Comparison of ENCODE assay signal across 19 cellular contexts in the genomic region with DNA sequence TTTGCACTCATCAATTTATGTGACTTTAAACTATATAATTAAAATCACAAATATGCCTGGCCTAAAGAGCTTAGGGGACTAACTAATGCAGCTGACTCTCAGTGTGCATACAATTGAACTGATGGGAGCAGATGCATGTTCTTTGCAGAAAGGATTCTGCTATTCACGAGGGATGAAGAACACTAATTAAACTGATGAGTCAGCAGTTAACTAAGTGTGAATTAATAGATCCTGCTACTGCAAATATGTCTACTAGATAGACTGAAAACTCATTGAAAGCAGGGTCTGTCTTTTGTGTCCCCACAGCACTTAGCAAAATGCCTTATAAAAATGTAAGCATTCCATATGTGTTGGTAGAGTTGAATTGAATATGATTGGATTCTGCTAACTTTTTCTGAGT.
DNase-seq lines count a peak whose midpoint lies in the region; ATAC-seq, FAIRE-seq and TF ChIP-seq lines count a peak whose summit lies in the region.
"Had no signal": no experiment of that assay in that cellular context is flagged by ENCODE, and none has a peak within 500 bp of the region (broad histone marks: within the 10 kb centered on the region; RNA-seq: fewer than 3 reads in every experiment).

No MANE protein-coding gene starts in this region.

- no peaks in the 10 kb centered on the region for H3K79me2 ChIP-seq in K562 (ENCODE audit: control insufficient read depth, insufficient read depth, low read length)

- H3K4me2 ChIP-seq in K562 (ENCODE audit: insufficient read depth, low read length), result no peak overlapping the region

- H3K27ac ChIP-seq in K562 (ENCODE audit: extremely low read depth, low read depth, low read length), result no peak overlapping the region
- H3K27ac ChIP-seq: 22Rv1 had no signal

- H3K9me1 ChIP-seq in K562 (ENCODE audit: control insufficient read depth, insufficient read depth, low read length), result no peaks in the 10 kb centered on the region

- H3K4me3 ChIP-seq in K562, result no peak overlapping the region

- ATAC-seq in K562 (no peak), GM21423 (IDR thresholded peaks at IDR 0.05; ENCODE audit: unreplicated experiment) (no peak)

- TF ChIP-seq RAD21 in K562 (CRISPR knock-in tag; conservative IDR thresholded peaks at IDR 0.05 in 1 of 2, IDR thresholded peaks at IDR 0.05 in 1 of 2), result no peak

- TF ChIP-seq CTCF in K562 (IDR thresholded peaks at IDR 0.05 in 2 of 3, conservative IDR thresholded peaks at IDR 0.05 in 1 of 3; ENCODE audit: insufficient read depth in 2 of 3, low read depth in 1 of 3, low read length in 3 of 3), result no peak

- CTCF ChIA-PET in K562 (lab: Yijun Ruan, JAX; ENCODE audit: low intra/inter-chr PET ratio), result no interaction called here

- WGBS in K562 (ENCODE audit: insufficient coverage, low coverage, missing lambda C conversion rate), result 0% methylated on average over 1 of the region's 1 CpG

- H3K27me3 ChIP-seq in K562 (ENCODE audit: control insufficient read depth in 2 of 2, insufficient read depth in 2 of 2, low read length in 2 of 2), result no peaks in the 10 kb centered on the region
- H3K27me3 ChIP-seq: BE2C had no signal

- intact Hi-C loops in K562 (cut with micrococcal nuclease), result no loop called here

- no peaks in the 10 kb centered on the region for H3K4me1 ChIP-seq in K562 (replicated peaks in 1 of 2; ENCODE audit: control insufficient read depth in 2 of 2, insufficient read depth in 2 of 2, low read length in 2 of 2)
- H3K4me1 ChIP-seq: BE2C, Caco-2 had no signal

- H3K9ac ChIP-seq in K562 (ENCODE audit: insufficient read depth in 1 of 2, low read depth in 2 of 2, low read length in 2 of 2), result no peak overlapping the region

- DNase-seq in DMS 273 (lab: John Stamatoyannopoulos, UW; ENCODE audit: unreplicated experiment), result peak; percentile 53
- no peak for DNase-seq in DMS 273 treated with DMSO at 0.1 percent for 48 hours (lab: John Stamatoyannopoulos, UW)
- DNase-seq in GM18507 (ENCODE audit: extremely low spot score, insufficient read length, low read depth), result no peak
- peak; percentile 50 for DNase-seq in NCI-H446 treated with DMSO at 0.1 percent for 48 hours (lab: John Stamatoyannopoulos, UW)
- DNase-seq in K562 (ENCODE audit: extremely low read depth in 1 of 4, low spot score in 3 of 4), result no peak
- no peak for DNase-seq in A172 (ENCODE audit: low spot score)
- DNase-seq in AG08395 (ENCODE audit: low spot score), result no peak
- DNase-seq: C1 segment of cervical spinal cord; Caco-2; CD4-positive, CD25-positive, alpha-beta regulatory T cell; DMS79 treated with DMSO at 0.1 percent for 48 hours; GF-D8; GOT3; H9; Karpas-422 had no signal

- no peaks in the 10 kb centered on the region for H3K9me3 ChIP-seq in K562 (replicated peaks; ENCODE audit: control insufficient read depth, insufficient read depth, low read depth, low read length)
- H3K9me3 ChIP-seq: BE2C, Caco-2 had no signal

- no peak overlapping the region for H2AFZ ChIP-seq in K562 (ENCODE audit: low read depth, low read length)

- FAIRE-seq in GM18507 (lab: Jason Lieb, UNC) (peak; percentile 36), K562 (lab: Jason Lieb, UNC) (no peak)
- FAIRE-seq: D721Med had no signal

- no peak for TF ChIP-seq EP300 in K562 (IDR thresholded peaks at IDR 0.05; ENCODE audit: low read length)

- H3K36me3 ChIP-seq in K562 (ENCODE audit: control insufficient read depth, insufficient read depth, low read length), result no peaks in the 10 kb centered on the region
- H3K36me3 ChIP-seq: BE2C had no signal

- TF ChIP-seq POLR2A in K562 (conservative IDR thresholded peaks at IDR 0.05), result no peak

- POLR2A ChIA-PET in K562 (lab: Yijun Ruan, JAX), result no interaction called here

- BruUV-seq in K562 (replicated peaks; lab: Mats Ljungman, UMichigan), result no TSS peak

- in situ Hi-C loops in K562 (cut with MboI), result no loop called here

- no peaks in the 10 kb centered on the region for H4K20me1 ChIP-seq in K562 (replicated peaks; ENCODE audit: control insufficient read depth, insufficient read depth, low read length)

TF ChIP-seq in K562, 482 proteins besides CTCF, POLR2A, EP300 and RAD21:
- no peak for TF ChIP-seq SRSF7 (optimal IDR thresholded peaks at IDR 0.05; ENCODE audit: low read depth, low read length)
- TF ChIP-seq ZC3H11A (IDR thresholded peaks at IDR 0.05; ENCODE audit: low read depth, low read length), result no peak
- peak; percentile 92 for TF ChIP-seq ZNF316 (IDR thresholded peaks at IDR 0.05)
- TF ChIP-seq MAFF (IDR thresholded peaks at IDR 0.05; ENCODE audit: low read length), result peak; percentile 97
- peak; percentile 86 for TF ChIP-seq C11orf30 (IDR thresholded peaks at IDR 0.05; ENCODE audit: low read depth)
- no peak for TF ChIP-seq KHSRP (IDR thresholded peaks at IDR 0.05)
- TF ChIP-seq MECOM (CRISPR knock-in tag; IDR thresholded peaks at IDR 0.05), result no peak
- TF ChIP-seq ZNF184 (CRISPR knock-in tag; IDR thresholded peaks at IDR 0.05), result no peak
- no peak for TF ChIP-seq EGR1 (conservative IDR thresholded peaks at IDR 0.05)
- no peak for TF ChIP-seq JUN (IDR thresholded peaks at IDR 0.05; ENCODE audit: borderline replicate concordance, low read depth, low read length)
- no peak for TF ChIP-seq JUN (CRISPR knock-in tag; IDR thresholded peaks at IDR 0.05; ENCODE audit: borderline replicate concordance)
- TF ChIP-seq KLF1 (tag; IDR thresholded peaks at IDR 0.05), result no peak
- peak; percentile 84 for TF ChIP-seq MAFG (tag; conservative IDR thresholded peaks at IDR 0.05)
- no peak for TF ChIP-seq ZNF140 (CRISPR knock-in tag; IDR thresholded peaks at IDR 0.05)
- TF ChIP-seq HNRNPH1 (optimal IDR thresholded peaks at IDR 0.05; ENCODE audit: low read depth, low read length), result no peak
- TF ChIP-seq MAFK (IDR thresholded peaks at IDR 0.05; ENCODE audit: low read length), result peak; percentile 99

Comparison
In these comparisons a context has a peak if more than half of its experiments do, and no peak if none do; other contexts are left out.
1. DNase-seq: peak in DMS 273 (single experiment) and NCI-H446 treated with DMSO at 0.1 percent for 48 hours (single experiment); none in DMS 273 treated with DMSO at 0.1 percent for 48 hours (single experiment), GM18507 (single experiment), K562 (0 of 4), A172 (single experiment) and AG08395 (single experiment).